In genomic region chr3:44511238-44511567, GRCh38 we compare ENCODE assay signal across 8 cellular contexts. TPM values are rescaled to one million over a fixed set of nuclear protein-coding genes. Genes with fewer than 3 reads are reported as not detected.
A peak's percentile ranks its signal among the peaks of the same experiment; 100 is the strongest.
DNase-seq lines count a peak whose midpoint lies in the region; ATAC-seq, FAIRE-seq and TF ChIP-seq lines count a peak whose summit lies in the region.

No MANE protein-coding gene starts in this region.

- no peaks in the 10 kb centered on the region for H3K4me1 ChIP-seq in fibroblast of lung (ENCODE audit: control insufficient read depth, extremely low read depth, insufficient read depth, low read length)

- H3K9me3 ChIP-seq in fibroblast of lung (ENCODE audit: control insufficient read depth, insufficient read depth, low read depth, low read length) = no peaks in the 10 kb centered on the region

- H3K4me2 ChIP-seq in fibroblast of lung (ENCODE audit: extremely low read depth, insufficient read depth, low read length) = peak overlapping the region; percentile 67

- no peak for TF ChIP-seq CTCF in fibroblast of lung (conservative IDR thresholded peaks at IDR 0.05 in 1 of 2, IDR thresholded peaks at IDR 0.05 in 1 of 2; ENCODE audit: low read depth in 1 of 2, low read length in 2 of 2)
- TF ChIP-seq CTCF in omental fat pad (IDR thresholded peaks at IDR 0.05) = no peak

- DNase-seq in SK-N-DZ (ENCODE audit: low spot score) (peak; percentile 4), fibroblast of lung (ENCODE audit: low read depth in 2 of 2) (peak; percentile 2 to 19), renal cortical epithelial cell (ENCODE audit: low read depth) (peak; percentile 43), urothelium cell line (ENCODE audit: low spot score) (no peak), omental fat pad (ENCODE audit: low spot score) (no peak), activated gamma-delta T cell treated with Interleukin-2 at 50 U/mL for 16 hours (no peak)
- DNase-seq in stimulated activated naive CD4-positive, alpha-beta T cell treated with Interleukin-2 at 50 U/mL for 16 hours (lab: John Stamatoyannopoulos, UW) = no peak

- no peak for FAIRE-seq in urothelium cell line (lab: Jason Lieb, UNC)

- peak overlapping the region; percentile 64 for H3K9ac ChIP-seq in fibroblast of lung (ENCODE audit: insufficient read depth, low read length)

- ATAC-seq in omental fat pad (ENCODE audit: low FRiP score) = no peak

- no peaks in the 10 kb centered on the region for H3K36me3 ChIP-seq in fibroblast of lung (ENCODE audit: control insufficient read depth, insufficient read depth, low read length)

- no peaks in the 10 kb centered on the region for H3K27me3 ChIP-seq in fibroblast of lung (ENCODE audit: control insufficient read depth, insufficient read depth, low read length)

- peak overlapping the region; percentile 66 for H3K27ac ChIP-seq in fibroblast of lung (ENCODE audit: insufficient read depth, low read length)

- peaks cover 15% of the 10 kb centered on the region for H3K79me2 ChIP-seq in fibroblast of lung (ENCODE audit: control insufficient read depth, insufficient read depth, low read length)

- H3K4me3 ChIP-seq in GM08714 (ENCODE audit: low read length) (peak overlapping the region; percentile 76), fibroblast of lung (replicated peaks in 1 of 4; ENCODE audit: control extremely low read depth in 1 of 4, insufficient read depth in 1 of 4, low read depth in 3 of 4, low read length in 4 of 4) (peak overlapping the region; percentile 40 to 81 (median 66))

- peak overlapping the region; percentile 64 for H2AFZ ChIP-seq in fibroblast of lung (ENCODE audit: low read length)

- H4K20me1 ChIP-seq in fibroblast of lung (ENCODE audit: control insufficient read depth, extremely low read depth, insufficient read depth, low read length) = no peaks in the 10 kb centered on the region

RNA-seq across cellular contexts. Expression of gene ZNF445, which starts 33.7 kb away (rescaled TPM):
- polyA plus RNA-seq in SK-N-DZ (2014; cell fraction: cytosol; rRNA removed) = 7.1 and 8.2 TPM in 2 replicates
- polyA plus RNA-seq in SK-N-DZ (2014; cell fraction: nucleus; rRNA removed) = 8.9 and 15.7 TPM in 2 replicates
- 7.7 and 9.1 TPM in 2 replicates for total RNA-seq in fibroblast of lung
- polyA plus RNA-seq in fibroblast of lung = 4.0 and 4.5 TPM in 2 replicates
- 3.7 and 5.4 TPM in 2 replicates for polyA plus RNA-seq in fibroblast of lung (2012)
- polyA minus RNA-seq in fibroblast of lung (ENCODE audit: low replicate concordance) = 6.4 and 17.2 TPM in 2 replicates
- total RNA-seq in renal cortical epithelial cell = 4.0 and 17.9 TPM in 2 replicates
- 10 to 100 TPM in 1 of 4 donors, 1 to 10 TPM in 3; 4.6 to 10.1 (median 6.6) TPM for total RNA-seq in omental fat pad

RNA-seq across cellular contexts. Expression of gene ZKSCAN7, which starts 43.8 kb away (rescaled TPM):
- polyA plus RNA-seq in SK-N-DZ (2014; cell fraction: cytosol; rRNA removed) = 13.5 and 15.6 TPM in 2 replicates
- 23.2 and 26.3 TPM in 2 replicates for polyA plus RNA-seq in SK-N-DZ (2014; cell fraction: nucleus; rRNA removed)
- total RNA-seq in fibroblast of lung = 8.5 and 13.2 TPM in 2 replicates
- polyA plus RNA-seq in fibroblast of lung = 2.2 and 3.0 TPM in 2 replicates
- 1.6 and 2.0 TPM in 2 replicates for polyA plus RNA-seq in fibroblast of lung (2012)
- 1.7 and 3.1 TPM in 2 replicates for polyA minus RNA-seq in fibroblast of lung (ENCODE audit: low replicate concordance)
- 3.3 and 12.2 TPM in 2 replicates for total RNA-seq in renal cortical epithelial cell
- total RNA-seq in omental fat pad = 1 to 10 TPM; 1.8 to 7.6 (median 3.9) TPM

Comparison
In these comparisons a context has a peak if more than half of its experiments do, and no peak if none do; other contexts are left out.
1. DNase-seq: peak in SK-N-DZ (single experiment), fibroblast of lung (2 of 2) and renal cortical epithelial cell (single experiment); none in stimulated activated naive CD4-positive, alpha-beta T cell treated with Interleukin-2 at 50 U/mL for 16 hours (single experiment), urothelium cell line (single experiment), omental fat pad (single experiment) and activated gamma-delta T cell treated with Interleukin-2 at 50 U/mL for 16 hours (single experiment).